ENCODE assay signal across 23 cellular contexts in the genomic region with DNA sequence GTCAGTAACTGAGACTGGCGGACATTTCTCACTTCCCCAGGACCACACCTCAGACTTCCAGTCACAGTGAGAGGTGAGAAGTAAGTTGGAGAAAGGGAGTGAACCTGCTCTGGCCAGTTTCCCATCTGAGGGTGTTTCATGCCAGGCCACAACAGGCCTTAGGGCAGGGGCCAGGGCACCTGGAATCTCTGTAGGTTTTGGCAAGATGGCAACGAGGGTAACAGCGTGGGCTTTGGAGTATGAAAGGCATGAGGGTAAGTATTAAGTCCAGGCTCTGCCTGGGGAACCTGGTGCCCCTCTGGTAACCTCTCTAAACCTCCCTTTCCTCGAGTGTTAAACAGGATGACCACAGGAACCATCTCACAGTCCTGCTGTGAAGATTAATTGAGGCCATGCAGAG. TPM values are rescaled to one million over a fixed set of nuclear protein-coding genes. Genes with fewer than 3 reads are reported as not detected.
"Had no signal": no experiment of that assay in that cellular context is flagged by ENCODE, and none has a peak within 500 bp of the region (broad histone marks: within the 10 kb centered on the region; RNA-seq: fewer than 3 reads in every experiment).

No MANE protein-coding gene starts in this region.

- H3K4me1 ChIP-seq: colonic mucosa, left lung had no signal

- H3K27ac ChIP-seq: colonic mucosa, epithelial cell of prostate, gastroesophageal sphincter, heart right ventricle, left lung, ovary, thoracic aorta, tibial nerve, upper lobe of left lung had no signal

- H3K9me3 ChIP-seq: colonic mucosa, gastroesophageal sphincter, heart right ventricle, left lung, mucosa of descending colon, ovary, thoracic aorta, tibial nerve, upper lobe of left lung had no signal

- H3K4me1 Mint-ChIP-seq: endodermal cell, natural killer cell had no signal

- H3K4me3 Mint-ChIP-seq: dendritic cell treated with granulocyte-macrophage colony-stimulating factor and Interleukin-4, amounts not matched to agents 40 ng/mL and 50 ng/mL, for 4 days; endodermal cell; mesothelial cell of epicardium; natural killer cell had no signal

- H3K27me3 ChIP-seq: colonic mucosa, gastroesophageal sphincter, left lung, ovary, tibial nerve, upper lobe of left lung had no signal

- H3K9me3 Mint-ChIP-seq: dendritic cell treated with granulocyte-macrophage colony-stimulating factor and Interleukin-4, amounts not matched to agents 40 ng/mL and 50 ng/mL, for 4 days; endodermal cell; mesothelial cell of epicardium; natural killer cell had no signal

- H3K27ac Mint-ChIP-seq: dendritic cell treated with granulocyte-macrophage colony-stimulating factor and Interleukin-4, amounts not matched to agents 40 ng/mL and 50 ng/mL, for 4 days; endodermal cell; mesothelial cell of epicardium; natural killer cell had no signal

- H3K4me3 ChIP-seq: colonic mucosa, gastroesophageal sphincter, heart right ventricle, left lung, mucosa of descending colon, ovary, thoracic aorta, tibial nerve, upper lobe of left lung had no signal

- H3K36me3 Mint-ChIP-seq: mesothelial cell of epicardium, natural killer cell had no signal

- H3K36me3 ChIP-seq: colonic mucosa, gastroesophageal sphincter, heart right ventricle, left lung, ovary, thoracic aorta, tibial nerve, upper lobe of left lung had no signal

RNA-seq across cellular contexts. Expression of a gene that starts 28.5 kb away (rescaled TPM):
- total RNA-seq: chondrocyte, esophagus mucosa, kidney epithelial cell, lung microvascular endothelial cell, mesothelial cell of epicardium, natural killer cell, pulmonary artery endothelial cell had no signal

RNA-seq across cellular contexts. Expression of a gene that starts 39.1 kb away (rescaled TPM):
- total RNA-seq: lung microvascular endothelial cell, natural killer cell, pulmonary artery endothelial cell, tibial nerve had no signal

RNA-seq across cellular contexts. Expression of a gene that starts 41.9 kb away (rescaled TPM):
- total RNA-seq: chondrocyte, colonic mucosa, esophagus mucosa, gastroesophageal sphincter, heart right ventricle, kidney epithelial cell, left cardiac atrium, left lung, lower leg skin, lung microvascular endothelial cell, natural killer cell, occipital lobe, ovary, pulmonary artery endothelial cell, thoracic aorta, tibial nerve, upper lobe of left lung had no signal
- polyA plus RNA-seq: heart right ventricle, neural cell, ovary had no signal
